Comparison of ENCODE assay signal across 8 cellular contexts in genomic region chr22:46087816-46088277, GRCh38.
A peak's percentile ranks its signal among the peaks of the same experiment; 100 is the strongest.
DNase-seq lines count a peak whose midpoint lies in the region; ATAC-seq and TF ChIP-seq lines count a peak whose summit lies in the region.

No MANE protein-coding gene starts in this region.

- no peak for TF ChIP-seq EP300 in gastroesophageal sphincter (IDR thresholded peaks at IDR 0.05)

- H3K27me3 Mint-ChIP-seq in endodermal cell (ENCODE audit: insufficient read depth) = no peaks in the 10 kb centered on the region

- no peaks in the 10 kb centered on the region for H3K4me1 Mint-ChIP-seq in endodermal cell

- H3K27ac ChIP-seq in gastroesophageal sphincter (peak overlapping the region; percentile 55 to 99 (median 98)), psoas muscle (peak overlapping the region; percentile 98), endodermal cell (ENCODE audit: low read depth, low read length) (no peak overlapping the region)

- 16% methylated on average over 14 of the region's 22 CpGs; no CpG with 5 or more reads in 1 of the 2 donors for WGBS in gastroesophageal sphincter (ENCODE audit: low coverage in 1 of 2), 2 donors
- 2 to 11% (median 6%) methylated on average over 14 to 22 of the region's 22 CpGs for WGBS in psoas muscle, 3 donors
- WGBS in endodermal cell (ENCODE audit: insufficient coverage in 1 of 2, insufficient read length in 1 of 2), 2 experiments = 66 to 85% methylated on average over 8 to 22 of the region's 22 CpGs

- DNase-seq in G401 (ENCODE audit: low spot score) (peak; percentile 76), T1000 (lab: John Stamatoyannopoulos, UW) (peak; percentile 75), psoas muscle (peak; percentile 93 to 96), endodermal cell (no peak), NCI-H187 (lab: John Stamatoyannopoulos, UW) (no peak)

- peak; percentile 77 for ATAC-seq in gastroesophageal sphincter
- ATAC-seq in psoas muscle = peak; percentile 54 to 65 (median 62)
- ATAC-seq in HG03342 (IDR thresholded peaks at IDR 0.05; ENCODE audit: unreplicated experiment) = no peak
- no peak for ATAC-seq in GM21526 (IDR thresholded peaks at IDR 0.05; ENCODE audit: low FRiP score, unreplicated experiment)

- H3K4me1 ChIP-seq in gastroesophageal sphincter (peaks cover 3 to 100% (median 90%) of the 10 kb centered on the region in 3 donors), psoas muscle (peaks cover 98% of the 10 kb centered on the region), endodermal cell (ENCODE audit: control insufficient read depth, insufficient read depth, low read length) (no peaks in the 10 kb centered on the region)

- peak in 1 of 2 donors; percentile 6 for TF ChIP-seq POLR2A in gastroesophageal sphincter (IDR thresholded peaks at IDR 0.05)

- H3K4me3 ChIP-seq in gastroesophageal sphincter (peak overlapping the region in 1 of 2 donors; percentile 40), psoas muscle (peak overlapping the region; percentile 48), endodermal cell (ENCODE audit: low read length) (no peak overlapping the region)

- intact Hi-C loops in psoas muscle (cut with DNase I) = no loop called here

- H3K4me3 Mint-ChIP-seq in endodermal cell = no peak overlapping the region

- H3K27me3 ChIP-seq in gastroesophageal sphincter = no peaks in the 10 kb centered on the region
- H3K27me3 ChIP-seq in psoas muscle (ENCODE audit: insufficient read depth in 3 of 3, low read length in 2 of 3) = no peaks in the 10 kb centered on the region
- no peaks in the 10 kb centered on the region for H3K27me3 ChIP-seq in endodermal cell (ENCODE audit: control insufficient read depth, insufficient read depth, low read length, poor library complexity, severe bottlenecking)

- in situ Hi-C loops in G401 (cut with HindIII; ENCODE audit: low sequenced_read_pairs) = no loop called here

- H3K9me3 ChIP-seq in gastroesophageal sphincter (no peaks in the 10 kb centered on the region), psoas muscle (no peaks in the 10 kb centered on the region), endodermal cell (ENCODE audit: control insufficient read depth, low read length) (no peaks in the 10 kb centered on the region)

- H3K36me3 Mint-ChIP-seq in endodermal cell (ENCODE audit: low read depth) = no peaks in the 10 kb centered on the region

- H3K9me3 Mint-ChIP-seq in endodermal cell = no peaks in the 10 kb centered on the region

- H3K36me3 ChIP-seq in gastroesophageal sphincter = peaks cover 0 to 41% of the 10 kb centered on the region in 2 donors
- H3K36me3 ChIP-seq in psoas muscle (ENCODE audit: insufficient read depth in 1 of 2, low read depth in 1 of 2) = peaks cover 0 to 17% of the 10 kb centered on the region in 2 donors
- no peaks in the 10 kb centered on the region for H3K36me3 ChIP-seq in endodermal cell (ENCODE audit: control insufficient read depth, insufficient read depth, low read length)

- no peak overlapping the region for H3K9ac ChIP-seq in endodermal cell (ENCODE audit: extremely low read depth, low read length, poor library complexity, severe bottlenecking)

- no peak overlapping the region for H3K27ac Mint-ChIP-seq in endodermal cell

- TF ChIP-seq CTCF in gastroesophageal sphincter (IDR thresholded peaks at IDR 0.05) (peak in 1 of 4 experiments; percentile 21), psoas muscle (IDR thresholded peaks at IDR 0.05) (no peak), endodermal cell (conservative IDR thresholded peaks at IDR 0.05) (no peak)

Comparison
In these comparisons a context has a peak if more than half of its experiments do, and no peak if none do; other contexts are left out.
1. DNase-seq: peak in G401 (single experiment), T1000 (single experiment) and psoas muscle (2 of 2); none in endodermal cell (single experiment) and NCI-H187 (0 of 2).
2. ATAC-seq: peak in gastroesophageal sphincter (single experiment) and psoas muscle (4 of 4); none in HG03342 (single experiment) and GM21526 (single experiment).